ENCODE assay signal across 9 cellular contexts in the genomic region with DNA sequence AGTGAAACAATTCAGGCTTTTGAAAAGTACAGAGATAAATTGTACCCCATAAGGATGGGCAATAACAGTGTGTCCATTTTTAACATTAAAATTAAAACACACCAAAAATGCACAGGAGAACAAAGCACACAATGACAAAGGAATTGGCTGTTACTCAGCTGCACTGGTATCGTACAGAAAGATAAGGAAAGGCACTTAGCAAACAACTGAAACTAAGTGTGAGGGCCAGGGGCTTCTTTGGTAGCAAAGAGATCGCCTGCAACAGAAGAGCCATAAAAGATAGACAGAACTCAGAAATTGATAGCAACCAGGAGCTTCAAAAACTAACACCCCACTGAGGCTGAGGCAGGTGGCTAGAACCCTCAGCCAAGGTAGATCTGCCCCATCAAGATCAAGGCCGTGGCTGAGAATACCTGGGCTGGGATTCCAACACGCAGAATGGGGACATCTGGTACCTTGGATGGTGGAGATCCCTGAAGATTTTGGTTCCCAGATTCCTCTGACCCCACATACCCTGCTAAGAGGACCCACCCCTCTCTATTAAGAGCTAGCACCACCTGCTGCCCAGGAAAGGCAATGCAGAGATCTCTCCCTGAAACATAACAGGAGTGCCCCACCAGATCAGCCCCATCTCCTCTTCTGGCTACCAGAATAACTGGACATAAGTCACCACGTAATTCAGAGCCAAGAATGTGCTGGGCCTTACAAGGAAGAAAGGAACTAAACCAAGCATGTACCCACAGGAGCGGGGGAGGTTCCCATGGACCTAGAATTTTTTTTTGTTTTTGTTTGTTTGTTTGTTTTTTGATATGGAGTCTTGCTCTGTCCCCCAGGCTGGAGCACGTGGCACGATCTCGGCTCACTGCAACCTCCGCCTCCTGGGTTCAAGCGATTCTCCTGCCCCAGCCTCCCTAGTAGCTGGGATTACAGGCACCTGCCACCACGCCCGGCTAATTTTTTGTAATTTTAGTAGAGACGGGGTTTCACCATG. TPM values are rescaled to one million over a fixed set of nuclear protein-coding genes. Genes with fewer than 3 reads are reported as not detected.
DNase-seq lines count a peak whose midpoint lies in the region; ATAC-seq, FAIRE-seq and TF ChIP-seq lines count a peak whose summit lies in the region.
"Had no signal": no experiment of that assay in that cellular context is flagged by ENCODE, and none has a peak within 500 bp of the region (broad histone marks: within the 10 kb centered on the region; RNA-seq: fewer than 3 reads in every experiment).

No MANE protein-coding gene starts in this region.

- WGBS in right cardiac atrium: 63% methylated on average over 14 of the region's 14 CpGs
- 73% methylated on average over 14 of the region's 14 CpGs for WGBS in prostate gland

- H3K4me1 Mint-ChIP-seq in GM23338: peaks cover 43% of the 10 kb centered on the region
- peaks cover 37% of the 10 kb centered on the region for H3K4me1 Mint-ChIP-seq in activated T-helper 2 cell treated with anti-CD3 and anti-CD28 coated beads, Interferon-gamma antibody, Interleukin-2, Interleukin-4, amounts not matched to agents 10 μg/mL and 5 μg/mL and 100 μg/mL, durations not matched to agents 14 hours and 24 hours and 36 hours (ENCODE audit: low read depth)

- 0 out of 2 replicates have a peak overlapping the region, but pooled peaks have one; percentile 23 for H3K27ac ChIP-seq in BLaER1
- no peak overlapping the region for H3K27ac ChIP-seq in GM23338 (ENCODE audit: low read depth)
- peak overlapping the region; percentile 94 for H3K27ac ChIP-seq in OCI-LY3 (ENCODE audit: low read length)
- peak overlapping the region; percentile 20 for H3K27ac ChIP-seq in right cardiac atrium (ENCODE audit: low read length)
- H3K27ac ChIP-seq in prostate gland: peak overlapping the region in 1 of 2 donors; percentile 1

- ATAC-seq in GM23338: peak; percentile 31
- no peak for ATAC-seq in right cardiac atrium
- ATAC-seq: left colon had no signal

- H3K27me3 Mint-ChIP-seq in GM23338 (ENCODE audit: insufficient read depth, low read depth, poor library complexity): peaks cover 7% of the 10 kb centered on the region
- H3K27me3 Mint-ChIP-seq in activated T-helper 2 cell treated with anti-CD3 and anti-CD28 coated beads, Interferon-gamma antibody, Interleukin-2, Interleukin-4, amounts not matched to agents 10 μg/mL and 5 μg/mL and 100 μg/mL, durations not matched to agents 14 hours and 24 hours and 36 hours (ENCODE audit: low read depth): peaks cover 5% of the 10 kb centered on the region

- intact Hi-C loops in activated T-helper 2 cell treated with anti-CD3 and anti-CD28 coated beads, Interferon-gamma antibody, Interleukin-2, Interleukin-4, amounts not matched to agents 10 μg/mL and 5 μg/mL and 100 μg/mL, durations not matched to agents 14 hours and 24 hours and 36 hours (cut with micrococcal nuclease): loop anchor here (1.0 to 10.0 kb wide), 3 partner anchors 93 to 271 kb away; a partner anchor contains a TSS
- intact Hi-C loops in right cardiac atrium (cut with DNase I) (loop anchor here in 3 of 4 donors (5.0 to 10.0 kb wide), 5 partner anchors 89 to 204 kb away; no protein-coding TSS in a partner anchor), prostate gland (cut with DNase I) (loop anchor here (5.0 kb wide), 1 partner anchor 204 kb away; no protein-coding TSS in a partner anchor)

- peaks cover 4% of the 10 kb centered on the region; the same call in 2 of the 3 replicates for H3K36me3 Mint-ChIP-seq in GM23338 (ENCODE audit: low read depth)
- H3K36me3 Mint-ChIP-seq in activated T-helper 2 cell treated with anti-CD3 and anti-CD28 coated beads, Interferon-gamma antibody, Interleukin-2, Interleukin-4, amounts not matched to agents 10 μg/mL and 5 μg/mL and 100 μg/mL, durations not matched to agents 14 hours and 24 hours and 36 hours (ENCODE audit: low read depth): no peaks in the 10 kb centered on the region

- no peaks in the 10 kb centered on the region; the same call in 1 of the 2 replicates for H3K9me2 ChIP-seq in GM23338 (ENCODE audit: insufficient read depth)

- H3K9ac ChIP-seq in BLaER1 (no peak overlapping the region), OCI-LY3 (ENCODE audit: low read length) (peak overlapping the region; percentile 96)

- peaks cover 17% of the 10 kb centered on the region for H3F3A ChIP-seq in GM23338 (replicated peaks; ENCODE audit: low read depth)

- H3K27ac Mint-ChIP-seq in GM23338: 0 out of 2 replicates have a peak overlapping the region, but pooled peaks have one; percentile 47
- H3K27ac Mint-ChIP-seq in activated T-helper 2 cell treated with anti-CD3 and anti-CD28 coated beads, Interferon-gamma antibody, Interleukin-2, Interleukin-4, amounts not matched to agents 10 μg/mL and 5 μg/mL and 100 μg/mL, durations not matched to agents 14 hours and 24 hours and 36 hours: no peak overlapping the region

- FAIRE-seq in frontal cortex (lab: Jason Lieb, UNC): no peak

- H3K27me3 ChIP-seq in BLaER1: no peaks in the 10 kb centered on the region
- no peaks in the 10 kb centered on the region for H3K27me3 ChIP-seq in GM23338 (ENCODE audit: insufficient read depth)
- H3K27me3 ChIP-seq in OCI-LY3 (ENCODE audit: low read depth, low read length): no peaks in the 10 kb centered on the region
- no peaks in the 10 kb centered on the region for H3K27me3 ChIP-seq in right cardiac atrium (ENCODE audit: control insufficient read depth, insufficient read depth)
- no peaks in the 10 kb centered on the region for H3K27me3 ChIP-seq in prostate gland (replicated peaks; ENCODE audit: insufficient read depth)

- H4K20me1 ChIP-seq in BLaER1 (no peaks in the 10 kb centered on the region), GM23338 (replicated peaks; ENCODE audit: insufficient read depth) (no peaks in the 10 kb centered on the region), OCI-LY3 (ENCODE audit: insufficient read depth, low read length) (no peaks in the 10 kb centered on the region)

- H3K4me1 ChIP-seq in BLaER1 (peaks cover 54% of the 10 kb centered on the region), GM23338 (ENCODE audit: insufficient read depth) (peaks cover 26% of the 10 kb centered on the region), OCI-LY3 (ENCODE audit: low read length) (peaks cover 70% of the 10 kb centered on the region), right cardiac atrium (ENCODE audit: control insufficient read depth, insufficient read depth, low read length) (peaks cover 16% of the 10 kb centered on the region), prostate gland (replicated peaks) (no peaks in the 10 kb centered on the region)

- H2AFZ ChIP-seq in GM23338: no peak overlapping the region
- peak overlapping the region; percentile 30; the same call in 1 of the 2 replicates for H2AFZ ChIP-seq in OCI-LY3 (ENCODE audit: low read depth, low read length)

- no peaks in the 10 kb centered on the region for H3K79me2 ChIP-seq in GM23338 (replicated peaks; ENCODE audit: insufficient read depth)
- peaks cover 13% of the 10 kb centered on the region for H3K79me2 ChIP-seq in OCI-LY3 (ENCODE audit: low read length)

- no peak overlapping the region for H3K4me3 Mint-ChIP-seq in GM23338
- H3K4me3 Mint-ChIP-seq in activated T-helper 2 cell treated with anti-CD3 and anti-CD28 coated beads, Interferon-gamma antibody, Interleukin-2, Interleukin-4, amounts not matched to agents 10 μg/mL and 5 μg/mL and 100 μg/mL, durations not matched to agents 14 hours and 24 hours and 36 hours (ENCODE audit: low read depth): no peak overlapping the region

- TF ChIP-seq POLR2A in prostate gland (IDR thresholded peaks at IDR 0.05): no peak

- no peaks in the 10 kb centered on the region for H3K36me3 ChIP-seq in BLaER1
- H3K36me3 ChIP-seq in GM23338 (ENCODE audit: insufficient read depth): no peaks in the 10 kb centered on the region
- peaks cover 11% of the 10 kb centered on the region for H3K36me3 ChIP-seq in OCI-LY3 (replicated peaks; ENCODE audit: low read depth, low read length)
- no peaks in the 10 kb centered on the region for H3K36me3 ChIP-seq in prostate gland

- H3K9me3 Mint-ChIP-seq in GM23338: no peaks in the 10 kb centered on the region
- no peaks in the 10 kb centered on the region for H3K9me3 Mint-ChIP-seq in activated T-helper 2 cell treated with anti-CD3 and anti-CD28 coated beads, Interferon-gamma antibody, Interleukin-2, Interleukin-4, amounts not matched to agents 10 μg/mL and 5 μg/mL and 100 μg/mL, durations not matched to agents 14 hours and 24 hours and 36 hours

- peak; percentile 91 for DNase-seq in GM23338 (ENCODE audit: low spot score)
- peak; percentile 27 for DNase-seq in activated T-helper 2 cell treated with anti-CD3 and anti-CD28 coated beads, Interferon-gamma antibody, Interleukin-2, Interleukin-4, amounts not matched to agents 10 μg/mL and 5 μg/mL and 100 μg/mL, durations not matched to agents 14 hours and 24 hours and 36 hours (ENCODE audit: low spot score)
- peak; percentile 43 to 80 (median 75) for DNase-seq in right cardiac atrium
- peak; percentile 63 for DNase-seq in stimulated activated CD4-positive, alpha-beta T cell treated with anti-CD3 and anti-CD28 coated beads, Interleukin-4, amount 100 ng/mL, for 24 hours
- DNase-seq in prostate gland (ENCODE audit: low spot score): no peak
- no peak for DNase-seq in frontal cortex (ENCODE audit: low spot score in 2 of 2)

- H3K4me2 ChIP-seq in BLaER1 (peak overlapping the region; percentile 91), GM23338 (no peak overlapping the region), OCI-LY3 (ENCODE audit: low read length) (peak overlapping the region; percentile 74)

- H3K9me3 ChIP-seq in BLaER1 (no peaks in the 10 kb centered on the region), OCI-LY3 (ENCODE audit: insufficient read depth, low read length) (no peaks in the 10 kb centered on the region), right cardiac atrium (ENCODE audit: control insufficient read depth, low read length) (no peaks in the 10 kb centered on the region), prostate gland (no peaks in the 10 kb centered on the region)

- TF ChIP-seq CTCF in GM23338 (conservative IDR thresholded peaks at IDR 0.05; ENCODE audit: low read depth in 2 of 2) (peak; percentile 73 to 91), OCI-LY3 (IDR thresholded peaks at IDR 0.05; ENCODE audit: low read depth, low read length) (peak; percentile 97), prostate gland (IDR thresholded peaks at IDR 0.05) (peak in 2 of 4 experiments; percentile 54 to 56)

- H3K4me3 ChIP-seq in BLaER1 (no peak overlapping the region), GM23338 (no peak overlapping the region), OCI-LY3 (ENCODE audit: low read length) (peak overlapping the region; percentile 49), right cardiac atrium (ENCODE audit: low read length) (no peak overlapping the region), prostate gland (no peak overlapping the region)

TF ChIP-seq in GM23338, 12 proteins besides CTCF, POLR2A, EP300 and RAD21 (continues in another document):
- no peak for TF ChIP-seq CREB1 (CRISPR knock-in tag; IDR thresholded peaks at IDR 0.05; ENCODE audit: low read depth)

RNA-seq across cellular contexts. Expression of a gene that starts 16.2 kb away (rescaled TPM):
- 26.3 and 34.3 TPM in 2 replicates for total RNA-seq in GM23338 (2014; rRNA removed; shearing (Covaris generic))
- 33.1 and 36.7 TPM in 2 replicates for polyA plus RNA-seq in GM23338 (2016; fragmentation: Nextera tagmentation; extraction: Ambion mirVana)
- 29.3 and 31.2 TPM in 2 replicates for total RNA-seq in activated T-helper 2 cell treated with anti-CD3 and anti-CD28 coated beads, Interferon-gamma antibody, Interleukin-2, Interleukin-4, amounts not matched to agents 10 μg/mL and 5 μg/mL and 100 μg/mL, durations not matched to agents 14 hours and 24 hours and 36 hours
- 10 to 100 TPM; 28.9 to 51.4 (median 34.4) TPM for total RNA-seq in right cardiac atrium
- polyA plus RNA-seq in right cardiac atrium: 73.2 TPM
- total RNA-seq in prostate gland: 10 to 100 TPM; 33.1 to 75.0 TPM
- 76.6 TPM for total RNA-seq in frontal cortex

Comparison
In these comparisons a context has a peak if more than half of its experiments do, and no peak if none do; other contexts are left out.
1. DNase-seq: peak in GM23338 (single experiment), activated T-helper 2 cell treated with anti-CD3 and anti-CD28 coated beads, Interferon-gamma antibody, Interleukin-2, Interleukin-4, amounts not matched to agents 10 μg/mL and 5 μg/mL and 100 μg/mL, durations not matched to agents 14 hours and 24 hours and 36 hours (single experiment), right cardiac atrium (3 of 3) and stimulated activated CD4-positive, alpha-beta T cell treated with anti-CD3 and anti-CD28 coated beads, Interleukin-4, amount 100 ng/mL, for 24 hours (single experiment); none in prostate gland (single experiment) and frontal cortex (0 of 2).